21 cellular contexts compared by ENCODE assay signal in the genomic region with DNA sequence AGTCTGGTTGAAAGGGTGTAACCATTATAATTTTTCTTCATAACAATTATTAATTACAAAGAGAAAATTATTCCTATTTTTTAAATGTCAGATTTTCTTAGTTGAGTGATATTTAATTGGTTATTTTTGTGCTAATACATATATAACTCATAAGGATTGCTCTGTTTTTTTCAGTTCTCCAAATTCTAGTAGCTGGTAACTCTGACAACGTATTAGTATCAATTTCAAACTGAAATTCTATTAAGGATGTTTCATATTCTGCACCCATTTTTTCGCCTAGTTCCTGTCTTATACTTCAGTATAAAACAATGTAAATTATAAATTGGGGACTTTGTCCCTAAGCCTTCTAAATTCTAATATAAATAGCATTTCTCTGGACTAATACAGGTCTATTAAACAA.
DNase-seq lines count a peak whose midpoint lies in the region; ATAC-seq, FAIRE-seq and TF ChIP-seq lines count a peak whose summit lies in the region.
"Had no signal": no experiment of that assay in that cellular context is flagged by ENCODE, and none has a peak within 500 bp of the region (broad histone marks: within the 10 kb centered on the region; RNA-seq: fewer than 3 reads in every experiment).

No MANE protein-coding gene starts in this region.

- FAIRE-seq in G401.6 (lab: Jason Lieb, UNC): peak; percentile 52
- FAIRE-seq in TTC549 (lab: Jason Lieb, UNC): peak; percentile 42
- FAIRE-seq in pancreas (lab: Jason Lieb, UNC): peak; percentile 5
- no peak for FAIRE-seq in D721Med (lab: Jason Lieb, UNC)
- FAIRE-seq: GM12892, H1 had no signal

- H3K4me1 ChIP-seq in pancreas (no peaks in the 10 kb centered on the region), neural progenitor cell (no peaks in the 10 kb centered on the region)

- H2AFZ ChIP-seq in neural progenitor cell (replicated peaks): no peak overlapping the region
- H2AFZ ChIP-seq: GM23248 had no signal

- H3K27me3 Mint-ChIP-seq in neural progenitor cell (ENCODE audit: insufficient read depth, low read depth): no peaks in the 10 kb centered on the region
- H3K27me3 Mint-ChIP-seq: CD4-positive, alpha-beta memory T cell had no signal

- H3K9me3 ChIP-seq in pancreas: no peaks in the 10 kb centered on the region
- H3K9me3 ChIP-seq in neural progenitor cell (ENCODE audit: low read depth): no peaks in the 10 kb centered on the region

- DNase-seq in pancreas: no peak
- DNase-seq in D721Med (ENCODE audit: insufficient read length, low spot score): no peak
- no peak for DNase-seq in neural progenitor cell (ENCODE audit: low spot score)
- DNase-seq: 8988T; C1 segment of cervical spinal cord; Calu3; CD4-positive, alpha-beta memory T cell; COR-L47; DMS153; DND-41; GDM1; GM23248; H7; HCEC 1CT had no signal

- H3K79me2 ChIP-seq in neural progenitor cell (ENCODE audit: low read depth): no peaks in the 10 kb centered on the region

- no peak overlapping the region for H3K27ac Mint-ChIP-seq in neural progenitor cell
- H3K27ac Mint-ChIP-seq: CD4-positive, alpha-beta memory T cell had no signal

- ATAC-seq in HG02870 (IDR thresholded peaks at IDR 0.05; ENCODE audit: unreplicated experiment) (peak; percentile 50), pancreas (no peak), HG02938 (IDR thresholded peaks at IDR 0.05; ENCODE audit: unreplicated experiment) (no peak), HG03460 (IDR thresholded peaks at IDR 0.05; ENCODE audit: unreplicated experiment) (no peak)

- H3K27ac ChIP-seq in pancreas (no peak overlapping the region), neural progenitor cell (no peak overlapping the region)
- H3K27ac ChIP-seq: GM23248 had no signal

- no peak overlapping the region for H3K9ac ChIP-seq in neural progenitor cell
- H3K9ac ChIP-seq: GM23248 had no signal

- no peaks in the 10 kb centered on the region for H3F3A ChIP-seq in neural progenitor cell (ENCODE audit: low read depth)

- WGBS in pancreas, 2 donors: 97% methylated on average over 2 of the region's 2 CpGs

- peaks cover 3% of the 10 kb centered on the region for H3K4me1 Mint-ChIP-seq in neural progenitor cell
- H3K4me1 Mint-ChIP-seq: CD4-positive, alpha-beta memory T cell had no signal

- H3K36me3 Mint-ChIP-seq in neural progenitor cell: peaks cover 17% of the 10 kb centered on the region

- H4K20me1 ChIP-seq in neural progenitor cell (ENCODE audit: low read depth): no peaks in the 10 kb centered on the region

- TF ChIP-seq CTCF in pancreas (IDR thresholded peaks at IDR 0.05): no peak
- no peak for TF ChIP-seq CTCF in D721Med (IDR thresholded peaks at IDR 0.05; ENCODE audit: insufficient read depth, missing control alignments)
- TF ChIP-seq CTCF in neural progenitor cell (IDR thresholded peaks at IDR 0.05): no peak

- intact Hi-C loops in pancreas (cut with DNase I): no loop called here

- H3K4me2 ChIP-seq in neural progenitor cell: no peak overlapping the region

- H3K9me3 Mint-ChIP-seq in neural progenitor cell: no peaks in the 10 kb centered on the region
- H3K9me3 Mint-ChIP-seq: CD4-positive, alpha-beta memory T cell had no signal

- H3K27me3 ChIP-seq in pancreas (no peaks in the 10 kb centered on the region), neural progenitor cell (no peaks in the 10 kb centered on the region)

- no peaks in the 10 kb centered on the region for H3K36me3 ChIP-seq in pancreas
- H3K36me3 ChIP-seq in neural progenitor cell: no peaks in the 10 kb centered on the region

- H3K4me3 Mint-ChIP-seq in neural progenitor cell: no peak overlapping the region
- H3K4me3 Mint-ChIP-seq: CD4-positive, alpha-beta memory T cell had no signal

- H3K4me3 ChIP-seq in pancreas (no peak overlapping the region), neural progenitor cell (no peak overlapping the region)
- H3K4me3 ChIP-seq: GM23248 had no signal
